Comparison of ENCODE assay signal across 8 cellular contexts in the genomic region with DNA sequence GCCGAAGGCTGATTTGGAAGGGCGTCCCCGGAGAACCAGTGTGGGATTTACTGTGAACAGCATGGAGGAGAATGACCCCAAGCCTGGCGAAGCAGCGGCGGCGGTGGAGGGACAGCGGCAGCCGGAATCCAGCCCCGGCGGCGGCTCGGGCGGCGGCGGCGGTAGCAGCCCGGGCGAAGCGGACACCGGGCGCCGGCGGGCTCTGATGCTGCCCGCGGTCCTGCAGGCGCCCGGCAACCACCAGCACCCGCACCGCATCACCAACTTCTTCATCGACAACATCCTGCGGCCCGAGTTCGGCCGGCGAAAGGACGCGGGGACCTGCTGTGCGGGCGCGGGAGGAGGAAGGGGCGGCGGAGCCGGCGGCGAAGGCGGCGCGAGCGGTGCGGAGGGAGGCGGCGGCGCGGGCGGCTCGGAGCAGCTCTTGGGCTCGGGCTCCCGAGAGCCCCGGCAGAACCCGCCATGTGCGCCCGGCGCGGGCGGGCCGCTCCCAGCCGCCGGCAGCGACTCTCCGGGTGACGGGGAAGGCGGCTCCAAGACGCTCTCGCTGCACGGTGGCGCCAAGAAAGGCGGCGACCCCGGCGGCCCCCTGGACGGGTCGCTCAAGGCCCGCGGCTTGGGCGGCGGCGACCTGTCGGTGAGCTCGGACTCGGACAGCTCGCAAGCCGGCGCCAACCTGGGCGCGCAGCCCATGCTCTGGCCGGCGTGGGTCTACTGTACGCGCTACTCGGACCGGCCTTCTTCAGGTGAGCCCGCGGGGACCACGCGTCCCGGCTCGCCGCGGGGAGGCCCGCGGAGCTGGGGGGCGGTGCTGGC. TPM values are rescaled to one million over a fixed set of nuclear protein-coding genes. Genes with fewer than 3 reads are reported as not detected.
DNase-seq lines count a peak whose midpoint lies in the region; ATAC-seq and TF ChIP-seq lines count a peak whose summit lies in the region.

No MANE protein-coding gene starts in this region.

- H3K9ac ChIP-seq in H9 (ENCODE audit: extremely low read depth, insufficient read length, low read length) = no peak overlapping the region

- no peak overlapping the region for H3K4ac ChIP-seq in H9 (ENCODE audit: low read depth, low read length)

- H2BK20ac ChIP-seq in H9 (ENCODE audit: low read depth, low read length, poor library complexity, severe bottlenecking) = no peak overlapping the region

- no peak overlapping the region for H3K56ac ChIP-seq in H9 (ENCODE audit: insufficient read length, low read depth, low read length)

- H2BK5ac ChIP-seq in H9 (ENCODE audit: insufficient read length, low read length) = no peak overlapping the region

- H3K4me2 ChIP-seq in H9 (ENCODE audit: insufficient read depth, insufficient read length, low read length) = no peak overlapping the region

- peaks cover 4% of the 10 kb centered on the region for H4K20me1 ChIP-seq in H9 (ENCODE audit: control insufficient read depth, insufficient read depth, insufficient read length)

- no peaks in the 10 kb centered on the region; a peak in 1 of 7 replicates for H3K36me3 Mint-ChIP-seq in H9 (ENCODE audit: insufficient read depth in 1 of 3, low read depth in 3 of 3)
- no peaks in the 10 kb centered on the region for H3K36me3 Mint-ChIP-seq in nephron progenitor cell (ENCODE audit: low read depth)
- H3K36me3 Mint-ChIP-seq in activated T-helper 2 cell treated with anti-CD3 and anti-CD28 coated beads, Interferon-gamma antibody, Interleukin-2, Interleukin-4, amounts not matched to agents 10 μg/mL and 5 μg/mL and 100 μg/mL, durations not matched to agents 14 hours and 24 hours and 36 hours (ENCODE audit: low read depth) = peaks cover 3% of the 10 kb centered on the region

- no peaks in the 10 kb centered on the region for H3K23me2 ChIP-seq in H9 (ENCODE audit: insufficient read length, low read depth, low read length, poor library complexity, severe bottlenecking)

- H4K5ac ChIP-seq in H9 (ENCODE audit: insufficient read length, low read depth, low read length) = no peak overlapping the region

- no peak overlapping the region for H3K23ac ChIP-seq in H9 (ENCODE audit: insufficient read length, low read depth, low read length)

- no peak overlapping the region for H3T11ph ChIP-seq in H9 (ENCODE audit: low read length)

- no peak overlapping the region for H3K27ac ChIP-seq in A673 (ENCODE audit: low read depth, low read length, poor library complexity, severe bottlenecking)
- H3K27ac ChIP-seq in H9 (ENCODE audit: insufficient read length, low read depth, low read length) = no peak overlapping the region

- H2AFZ ChIP-seq in H9 (ENCODE audit: low read length) = no peak overlapping the region

- H3K27me3 ChIP-seq in A673 (replicated peaks; ENCODE audit: insufficient read depth, low read depth, low read length, poor library complexity) (peaks cover 96% of the 10 kb centered on the region), H9 (ENCODE audit: insufficient read depth, low read length) (peaks cover 91% of the 10 kb centered on the region)

- H3K27me3 Mint-ChIP-seq in H9 (ENCODE audit: low read depth) = peaks cover 95% of the 10 kb centered on the region
- H3K27me3 Mint-ChIP-seq in nephron progenitor cell (ENCODE audit: low read depth, poor library complexity) = peaks cover 98% of the 10 kb centered on the region
- H3K27me3 Mint-ChIP-seq in activated T-helper 2 cell treated with anti-CD3 and anti-CD28 coated beads, Interferon-gamma antibody, Interleukin-2, Interleukin-4, amounts not matched to agents 10 μg/mL and 5 μg/mL and 100 μg/mL, durations not matched to agents 14 hours and 24 hours and 36 hours (ENCODE audit: low read depth) = peaks cover 71% of the 10 kb centered on the region

- H2BK120ac ChIP-seq in H9 (ENCODE audit: low read depth, low read length, poor library complexity, severe bottlenecking) = no peak overlapping the region

- H3K4me1 Mint-ChIP-seq in H9 = peaks cover 4 to 22% of the 10 kb centered on the region in 2 experiments; a peak in 2 of 4 replicates
- peaks cover 8% of the 10 kb centered on the region for H3K4me1 Mint-ChIP-seq in nephron progenitor cell
- peaks cover 9% of the 10 kb centered on the region for H3K4me1 Mint-ChIP-seq in activated T-helper 2 cell treated with anti-CD3 and anti-CD28 coated beads, Interferon-gamma antibody, Interleukin-2, Interleukin-4, amounts not matched to agents 10 μg/mL and 5 μg/mL and 100 μg/mL, durations not matched to agents 14 hours and 24 hours and 36 hours (ENCODE audit: low read depth)

- no TSS peak for BruUV-seq in A673 (replicated peaks; lab: Mats Ljungman, UMichigan)

- no peak overlapping the region for H4K91ac ChIP-seq in H9 (ENCODE audit: insufficient read length, low read depth, low read length)

- peaks cover 19% of the 10 kb centered on the region for H3K4me1 ChIP-seq in A673 (ENCODE audit: insufficient read depth, low read length, poor library complexity, severe bottlenecking)
- H3K4me1 ChIP-seq in H9 (ENCODE audit: insufficient read depth, low read length) = no peaks in the 10 kb centered on the region

- H3K4me3 ChIP-seq in A673 (ENCODE audit: low read depth, low read length, poor library complexity, severe bottlenecking) = peak overlapping the region; percentile 44

- no peak overlapping the region; the same call in 1 of the 2 replicates for H3K14ac ChIP-seq in H9 (ENCODE audit: insufficient read depth, low read length)

- no peak for DNase-seq in A673 (ENCODE audit: low spot score)
- peak; percentile 36 for DNase-seq in H9
- DNase-seq in ecto neural progenitor cell (ENCODE audit: low spot score) = peak; percentile 69
- DNase-seq in nephron progenitor cell = peak; percentile 43
- no peak for DNase-seq in putamen (ENCODE audit: low spot score)
- DNase-seq in activated T-helper 2 cell treated with anti-CD3 and anti-CD28 coated beads, Interferon-gamma antibody, Interleukin-2, Interleukin-4, amounts not matched to agents 10 μg/mL and 5 μg/mL and 100 μg/mL, durations not matched to agents 14 hours and 24 hours and 36 hours (ENCODE audit: low spot score) = no peak
- DNase-seq in NCI-H1694 (lab: John Stamatoyannopoulos, UW) = no peak

- H2BK12ac ChIP-seq in H9 (ENCODE audit: insufficient read length, low read depth, low read length) = no peak overlapping the region

- no peak overlapping the region for H2AK5ac ChIP-seq in H9 (ENCODE audit: insufficient read length, low read length)

- CTCF ChIA-PET in A673 (lab: Charles Lee) = no interaction called here

- intact Hi-C loops in A673 (cut with micrococcal nuclease; ENCODE audit: unreplicated experiment) = no loop called here
- intact Hi-C loops in activated T-helper 2 cell treated with anti-CD3 and anti-CD28 coated beads, Interferon-gamma antibody, Interleukin-2, Interleukin-4, amounts not matched to agents 10 μg/mL and 5 μg/mL and 100 μg/mL, durations not matched to agents 14 hours and 24 hours and 36 hours (cut with micrococcal nuclease) = loop anchor here (5.0 kb wide), 1 partner anchor 1559 kb away; no protein-coding TSS in a partner anchor

- H3K9me3 ChIP-seq in A673 (ENCODE audit: low read depth, low read length, poor library complexity, severe bottlenecking) = no peaks in the 10 kb centered on the region
- no peaks in the 10 kb centered on the region for H3K9me3 ChIP-seq in H9 (ENCODE audit: control insufficient read depth, low read depth, low read length)

- H3K36me3 ChIP-seq in A673 (ENCODE audit: insufficient read depth, low read length, poor library complexity, severe bottlenecking) = no peaks in the 10 kb centered on the region

- no peak overlapping the region for H3K27ac Mint-ChIP-seq in H9
- no peak overlapping the region for H3K27ac Mint-ChIP-seq in nephron progenitor cell
- H3K27ac Mint-ChIP-seq in activated T-helper 2 cell treated with anti-CD3 and anti-CD28 coated beads, Interferon-gamma antibody, Interleukin-2, Interleukin-4, amounts not matched to agents 10 μg/mL and 5 μg/mL and 100 μg/mL, durations not matched to agents 14 hours and 24 hours and 36 hours = no peak overlapping the region

- H3K79me2 ChIP-seq in H9 (ENCODE audit: insufficient read depth, low read length) = no peaks in the 10 kb centered on the region

- no peak overlapping the region for H4K8ac ChIP-seq in H9 (replicated peaks; ENCODE audit: insufficient read length, low read depth, low read length)

- peaks cover 0 to 4% of the 10 kb centered on the region in 2 experiments; a peak in 4 of 5 replicates for H3K9me3 Mint-ChIP-seq in H9
- no peaks in the 10 kb centered on the region for H3K9me3 Mint-ChIP-seq in nephron progenitor cell
- no peaks in the 10 kb centered on the region for H3K9me3 Mint-ChIP-seq in activated T-helper 2 cell treated with anti-CD3 and anti-CD28 coated beads, Interferon-gamma antibody, Interleukin-2, Interleukin-4, amounts not matched to agents 10 μg/mL and 5 μg/mL and 100 μg/mL, durations not matched to agents 14 hours and 24 hours and 36 hours

- POLR2A ChIA-PET in A673 (lab: Charles Lee; ENCODE audit: low non-redundant PET) = no interaction called here

- no peak overlapping the region for H2BK15ac ChIP-seq in H9 (ENCODE audit: low read depth, low read length)

- no peaks in the 10 kb centered on the region for H3K79me1 ChIP-seq in H9 (ENCODE audit: insufficient read depth, low read depth, low read length, poor library complexity, severe bottlenecking)

- H3K4me3 Mint-ChIP-seq in H9 (no peak overlapping the region), nephron progenitor cell (no peak overlapping the region)
- no peak overlapping the region for H3K4me3 Mint-ChIP-seq in activated T-helper 2 cell treated with anti-CD3 and anti-CD28 coated beads, Interferon-gamma antibody, Interleukin-2, Interleukin-4, amounts not matched to agents 10 μg/mL and 5 μg/mL and 100 μg/mL, durations not matched to agents 14 hours and 24 hours and 36 hours (ENCODE audit: low read depth)

- TF ChIP-seq CTCF in A673 (conservative IDR thresholded peaks at IDR 0.05; ENCODE audit: low read depth, low read length) (no peak), H9 (conservative IDR thresholded peaks at IDR 0.05) (no peak), nephron progenitor cell (IDR thresholded peaks at IDR 0.05) (no peak)

- no CpG with 5 or more reads among the region's 113 CpGs for WGBS in H9 (ENCODE audit: extremely low coverage, insufficient read length, low lambda C conversion rate)

- no peak overlapping the region for H3K18ac ChIP-seq in H9 (ENCODE audit: insufficient read length, low read depth, low read length)

- ATAC-seq in GM21528 (IDR thresholded peaks at IDR 0.05; ENCODE audit: low FRiP score, unreplicated experiment) = no peak

RNA-seq across cellular contexts. Expression of a gene that starts 0.6 kb away (rescaled TPM):
- total RNA-seq in A673 (2021) (not detected in 2 replicates), H9 (2021) (0.07 and 0.15 TPM in 2 replicates)
- not detected in 2 replicates for total RNA-seq in activated T-helper 2 cell treated with anti-CD3 and anti-CD28 coated beads, Interferon-gamma antibody, Interleukin-2, Interleukin-4, amounts not matched to agents 10 μg/mL and 5 μg/mL and 100 μg/mL, durations not matched to agents 14 hours and 24 hours and 36 hours

Comparison
In these comparisons a context has a peak if more than half of its experiments do, and no peak if none do; other contexts are left out.
1. DNase-seq: peak in H9 (single experiment), ecto neural progenitor cell (single experiment) and nephron progenitor cell (single experiment); none in A673 (single experiment), putamen (single experiment), activated T-helper 2 cell treated with anti-CD3 and anti-CD28 coated beads, Interferon-gamma antibody, Interleukin-2, Interleukin-4, amounts not matched to agents 10 μg/mL and 5 μg/mL and 100 μg/mL, durations not matched to agents 14 hours and 24 hours and 36 hours (single experiment) and NCI-H1694 (single experiment).